Comparison of ENCODE assay signal across 8 cellular contexts in the genomic region with DNA sequence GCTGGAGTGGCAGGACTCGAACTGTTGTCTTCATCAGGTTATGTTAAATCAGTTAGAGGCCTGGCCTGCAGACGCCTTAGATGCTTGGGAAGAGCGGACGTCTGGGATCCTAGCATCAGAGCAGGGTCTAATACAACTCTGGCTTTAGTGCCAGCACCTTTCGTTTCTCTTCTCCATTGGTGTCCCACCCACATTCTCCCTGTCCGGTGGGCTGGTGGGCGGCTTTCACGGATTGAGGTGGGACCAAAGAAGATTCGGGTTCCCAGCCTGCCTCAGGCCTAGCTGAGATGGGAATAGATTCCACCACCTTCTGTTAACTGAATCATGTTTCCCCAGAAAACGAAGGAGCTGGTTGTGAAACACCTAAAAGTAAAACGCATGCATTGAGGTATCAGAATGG. TPM values are rescaled to one million over a fixed set of nuclear protein-coding genes. Genes with fewer than 3 reads are reported as not detected.
DNase-seq lines count a peak whose midpoint lies in the region; ATAC-seq and TF ChIP-seq lines count a peak whose summit lies in the region.

No MANE protein-coding gene starts in this region.

- TF ChIP-seq POLR2A in spleen (IDR thresholded peaks at IDR 0.05): no peak

- H3K79me2 ChIP-seq in SU-DHL-6 (ENCODE audit: insufficient read depth, low read length): no peaks in the 10 kb centered on the region

- no peaks in the 10 kb centered on the region for H4K20me1 ChIP-seq in SU-DHL-6 (ENCODE audit: low read depth, low read length)

- H3F3A ChIP-seq in SU-DHL-6 (ENCODE audit: insufficient read depth): 0 out of 2 replicates have a peak, but pooled peaks cover 7% of the 10 kb centered on the region

- H3K9me2 ChIP-seq in SU-DHL-6 (replicated peaks; ENCODE audit: insufficient read depth, low read length): no peaks in the 10 kb centered on the region

- H3K4me1 ChIP-seq in iPS-18a (ENCODE audit: control insufficient read depth, low read depth, low read length): peaks cover 12% of the 10 kb centered on the region
- H3K4me1 ChIP-seq in spleen: peaks cover 0 to 57% (median 13%) of the 10 kb centered on the region in 6 donors

- TF ChIP-seq CTCF in SU-DHL-6 (IDR thresholded peaks at IDR 0.05; ENCODE audit: insufficient read depth, low read length, poor library complexity, severe bottlenecking) (no peak), spleen (IDR thresholded peaks at IDR 0.05 in 8 of 11, conservative IDR thresholded peaks at IDR 0.05 in 3 of 11) (no peak)

- ATAC-seq in HG02763 (IDR thresholded peaks at IDR 0.05; ENCODE audit: unreplicated experiment): no peak

- 36 to 64% (median 49%) methylated on average over 11 of the region's 11 CpGs for WGBS in spleen, 5 donors

- no peak overlapping the region for H2AFZ ChIP-seq in SU-DHL-6 (ENCODE audit: low read depth, low read length, severe bottlenecking)

- H3K36me3 ChIP-seq in SU-DHL-6 (ENCODE audit: low read length): no peaks in the 10 kb centered on the region
- no peaks in the 10 kb centered on the region for H3K36me3 ChIP-seq in iPS-18a (ENCODE audit: control insufficient read depth, low read depth, low read length)
- no peaks in the 10 kb centered on the region for H3K36me3 ChIP-seq in spleen

- intact Hi-C loops in spleen (cut with DNase I; ENCODE audit: low total_unique reads): no loop called here

- DNase-seq in DMS 273 (lab: John Stamatoyannopoulos, UW; ENCODE audit: unreplicated experiment): peak; percentile 35
- no peak for DNase-seq in DMS 273 treated with DMSO at 0.1 percent for 48 hours (lab: John Stamatoyannopoulos, UW)
- DNase-seq in spleen: no peak
- no peak for DNase-seq in iPS-NIHi11 (ENCODE audit: low spot score)
- no peak for DNase-seq in NCI-H146 (lab: John Stamatoyannopoulos, UW)

- H3K4me3 ChIP-seq in SU-DHL-6 (ENCODE audit: insufficient read depth, low read length, poor library complexity, severe bottlenecking) (peak overlapping the region; percentile 62), iPS-18a (ENCODE audit: low read length) (peak overlapping the region; percentile 87), spleen (peak overlapping the region in 7 of 8 donors; percentile 41 to 79 (median 59))

- peak overlapping the region; percentile 74 for H3K9ac ChIP-seq in SU-DHL-6 (ENCODE audit: low read length)
- peak overlapping the region; percentile 71 for H3K9ac ChIP-seq in iPS-18a (ENCODE audit: low read length)

- peak overlapping the region; percentile 67 for H3K4me2 ChIP-seq in SU-DHL-6 (ENCODE audit: low read depth, low read length, poor library complexity, severe bottlenecking)

- no peak overlapping the region for H3K27ac ChIP-seq in SU-DHL-6 (ENCODE audit: low read depth, low read length)
- no peak overlapping the region for H3K27ac ChIP-seq in iPS-18a (ENCODE audit: low read length)
- H3K27ac ChIP-seq in spleen: peak overlapping the region; percentile 24 to 94 (median 92)

- H3K9me3 ChIP-seq in SU-DHL-6 (ENCODE audit: insufficient read depth, low read length) (no peaks in the 10 kb centered on the region), iPS-18a (ENCODE audit: control insufficient read depth, low read depth, low read length) (no peaks in the 10 kb centered on the region), spleen (no peaks in the 10 kb centered on the region)

- no peaks in the 10 kb centered on the region for H3K27me3 ChIP-seq in SU-DHL-6 (ENCODE audit: low read length)
- H3K27me3 ChIP-seq in iPS-18a (ENCODE audit: control insufficient read depth, insufficient read depth, low read length): no peaks in the 10 kb centered on the region
- no peaks in the 10 kb centered on the region for H3K27me3 ChIP-seq in spleen (replicated peaks in 1 of 7)

RNA-seq across cellular contexts. Expression of a gene that starts 0.9 kb away (rescaled TPM):
- total RNA-seq in spleen: 10 to 100 TPM; 24.1 to 53.0 (median 33.5) TPM
- 10 to 100 TPM in 1 of 3 donors, 1 to 10 TPM in 2; 4.3 to 11.5 (median 6.8) TPM for polyA plus RNA-seq in spleen

Comparison
In these comparisons a context has a peak if more than half of its experiments do, and no peak if none do; other contexts are left out.
1. H3K27ac ChIP-seq: peak in spleen (8 of 8); none in SU-DHL-6 (single experiment) and iPS-18a (single experiment).
2. Peak in every context shown above with its lines, with median percentiles within 50 percentile points of each other: H3K4me3 ChIP-seq.